Comparison of ENCODE assay signal across 1 cellular context in genomic region chr13:59356607-59357006, GRCh38.
A peak's percentile ranks its signal among the peaks of the same experiment; 100 is the strongest.
TF ChIP-seq lines count a peak whose summit lies in the region.

No MANE protein-coding gene starts in this region.

TF ChIP-seq in IMR-90, 13 proteins besides CTCF, POLR2A, EP300 and RAD21:
- TF ChIP-seq ELK1 (IDR thresholded peaks at IDR 0.05; ENCODE audit: borderline replicate concordance, low read depth, low read length) (no peak), USF2 (IDR thresholded peaks at IDR 0.05; ENCODE audit: low read depth, low read length) (no peak), MAZ (IDR thresholded peaks at IDR 0.05; ENCODE audit: borderline replicate concordance, low read depth, low read length) (no peak), BHLHE40 (IDR thresholded peaks at IDR 0.05; ENCODE audit: low read depth, low read length) (peak; percentile 35; the same call in 1 of the 2 replicates), CHD1 (IDR thresholded peaks at IDR 0.05; ENCODE audit: low read depth, low read length) (no peak), RFX5 (IDR thresholded peaks at IDR 0.05; ENCODE audit: low read depth, low read length) (no peak), SMC3 (IDR thresholded peaks at IDR 0.05; ENCODE audit: low read depth, low read length) (no peak)
